10 cellular contexts compared by ENCODE assay signal in genomic region chr11:126348806-126349582, GRCh38. TPM values are rescaled to one million over a fixed set of nuclear protein-coding genes. Genes with fewer than 3 reads are reported as not detected.
DNase-seq lines count a peak whose midpoint lies in the region; ATAC-seq and TF ChIP-seq lines count a peak whose summit lies in the region.
"Had no signal": no experiment of that assay in that cellular context is flagged by ENCODE, and none has a peak within 500 bp of the region (broad histone marks: within the 10 kb centered on the region; RNA-seq: fewer than 3 reads in every experiment).

No MANE protein-coding gene starts in this region.

- DNase-seq in CD8-positive, alpha-beta T cell = no peak
- DNase-seq in WERI-Rb-1 (no peak), glutamatergic neuron (no peak), ovary (peak in 2 of 5 donors; percentile 45 to 57), body of pancreas (no peak)
- DNase-seq: DMS79 treated with DMSO at 0.1 percent for 48 hours, NCI-H1105 had no signal

- H3K4me3 Mint-ChIP-seq in CD8-positive, alpha-beta T cell = no peak overlapping the region
- H3K4me3 Mint-ChIP-seq in glutamatergic neuron (ENCODE audit: unreplicated experiment) = no peak overlapping the region

- H3K36me3 Mint-ChIP-seq in CD8-positive, alpha-beta T cell = peaks cover 41% of the 10 kb centered on the region
- no peaks in the 10 kb centered on the region for H3K36me3 Mint-ChIP-seq in glutamatergic neuron (ENCODE audit: unreplicated experiment)

- no peaks in the 10 kb centered on the region for H3K27me3 Mint-ChIP-seq in CD8-positive, alpha-beta T cell (ENCODE audit: low read depth)
- H3K27me3 Mint-ChIP-seq in glutamatergic neuron (ENCODE audit: unreplicated experiment) = peaks cover 8% of the 10 kb centered on the region

- H3K4me1 ChIP-seq in CD8-positive, alpha-beta T cell (ENCODE audit: insufficient read depth, low read length) = peaks cover 3% of the 10 kb centered on the region
- H3K4me1 ChIP-seq in ovary (ENCODE audit: insufficient read depth) (peaks cover 60% of the 10 kb centered on the region), body of pancreas (peaks cover 47% of the 10 kb centered on the region)

- H3K9me3 ChIP-seq in CD8-positive, alpha-beta T cell (ENCODE audit: low read length) = no peaks in the 10 kb centered on the region
- H3K9me3 ChIP-seq in WERI-Rb-1 (ENCODE audit: severe bottlenecking) (no peaks in the 10 kb centered on the region), ovary (no peaks in the 10 kb centered on the region), body of pancreas (no peaks in the 10 kb centered on the region)

- intact Hi-C loops in CD8-positive, alpha-beta T cell (cut with DNase I, micrococcal nuclease) = no loop called here
- intact Hi-C loops in ovary (cut with DNase I) (no loop called here), body of pancreas (cut with DNase I) (no loop called here)

- peak overlapping the region; percentile 22 for H3K27ac Mint-ChIP-seq in CD8-positive, alpha-beta T cell
- H3K27ac Mint-ChIP-seq in glutamatergic neuron (ENCODE audit: unreplicated experiment) = peak overlapping the region; percentile 4

- no peak for TF ChIP-seq EP300 in ovary (IDR thresholded peaks at IDR 0.05)

- H3K36me3 ChIP-seq in CD8-positive, alpha-beta T cell (ENCODE audit: insufficient read depth, low read length) = peaks cover 4% of the 10 kb centered on the region
- H3K36me3 ChIP-seq in WERI-Rb-1 (peaks cover 18% of the 10 kb centered on the region), ovary (no peaks in the 10 kb centered on the region), body of pancreas (replicated peaks in 1 of 2; ENCODE audit: insufficient read depth in 1 of 2, low read depth in 2 of 2) (no peaks in the 10 kb centered on the region)

- TF ChIP-seq POLR2A in ovary (IDR thresholded peaks at IDR 0.05) (no peak), body of pancreas (IDR thresholded peaks at IDR 0.05) (no peak)

- no peak for ATAC-seq in CD8-positive, alpha-beta T cell
- ATAC-seq in HG03432 (IDR thresholded peaks at IDR 0.05; ENCODE audit: unreplicated experiment) = no peak
- no peak for ATAC-seq in GM21717 (IDR thresholded peaks at IDR 0.05; ENCODE audit: unreplicated experiment)
- ATAC-seq in body of pancreas = no peak
- no peak for ATAC-seq in GM18519 (IDR thresholded peaks at IDR 0.05; ENCODE audit: low FRiP score, unreplicated experiment)

- no peaks in the 10 kb centered on the region for H3K9me3 Mint-ChIP-seq in CD8-positive, alpha-beta T cell
- peaks cover 4% of the 10 kb centered on the region for H3K9me3 Mint-ChIP-seq in glutamatergic neuron (ENCODE audit: unreplicated experiment)

- no peaks in the 10 kb centered on the region for H3K27me3 ChIP-seq in CD8-positive, alpha-beta T cell (ENCODE audit: insufficient read depth, low read length)
- H3K27me3 ChIP-seq in WERI-Rb-1 (ENCODE audit: insufficient read depth, low read depth, severe bottlenecking) (no peaks in the 10 kb centered on the region), ovary (no peaks in the 10 kb centered on the region), body of pancreas (no peaks in the 10 kb centered on the region)

- no peak for TF ChIP-seq CTCF in CD8-positive, alpha-beta T cell (IDR thresholded peaks at IDR 0.05)
- TF ChIP-seq CTCF in WERI-Rb-1 (IDR thresholded peaks at IDR 0.05; ENCODE audit: low read depth, low read length) = no peak
- TF ChIP-seq CTCF in glutamatergic neuron (IDR thresholded peaks at IDR 0.05; ENCODE audit: partially characterized antibody, unreplicated experiment) = no peak
- TF ChIP-seq CTCF in ovary (IDR thresholded peaks at IDR 0.05) = no peak
- TF ChIP-seq CTCF in body of pancreas (IDR thresholded peaks at IDR 0.05) = no peak

- CTCF ChIA-PET in CD8-positive, alpha-beta T cell (lab: Charles Lee) = no interaction called here

- 41 to 50% (median 43%) methylated on average over 8 of the region's 8 CpGs for WGBS in ovary, 3 donors
- WGBS in body of pancreas, 2 donors = 70 to 80% methylated on average over 8 of the region's 8 CpGs

- H3K27ac ChIP-seq in CD8-positive, alpha-beta T cell (ENCODE audit: low read depth, low read length) = no peak overlapping the region
- H3K27ac ChIP-seq in WERI-Rb-1 = peak overlapping the region; percentile 14; the same call in 1 of the 2 replicates
- H3K27ac ChIP-seq in ovary = peak overlapping the region; percentile 21 to 81
- H3K27ac ChIP-seq in body of pancreas = peak overlapping the region in 1 of 4 donors; percentile 22

- POLR2A ChIA-PET in CD8-positive, alpha-beta T cell (lab: Charles Lee) = no interaction called here

- H3K4me3 ChIP-seq in CD8-positive, alpha-beta T cell (ENCODE audit: low read depth, low read length) = no peak overlapping the region
- no peak overlapping the region for H3K4me3 ChIP-seq in WERI-Rb-1 (ENCODE audit: low read depth, low read length)
- H3K4me3 ChIP-seq in ovary = no peak overlapping the region
- no peak overlapping the region for H3K4me3 ChIP-seq in body of pancreas

- peaks cover 10% of the 10 kb centered on the region for H3K4me1 Mint-ChIP-seq in CD8-positive, alpha-beta T cell (ENCODE audit: low read depth)
- peaks cover 26% of the 10 kb centered on the region for H3K4me1 Mint-ChIP-seq in glutamatergic neuron (ENCODE audit: low read depth, unreplicated experiment)

RNA-seq across cellular contexts. Expression of gene ST3GAL4, which starts 6.5 kb away (rescaled TPM):
- total RNA-seq in CD8-positive, alpha-beta T cell = 1 to 10 TPM; 2.8 to 3.7 TPM
- total RNA-seq in glutamatergic neuron (ENCODE audit: unreplicated experiment) (10.4 TPM), ovary (100 to 1,000 TPM in 4 of 7 donors, 10 to 100 TPM in 3; 75.8 to 300 (median 135) TPM), body of pancreas (10 to 100 TPM in 1 of 2 donors, 1 to 10 TPM in 1; 7.5 to 14.8 TPM)
- polyA plus RNA-seq in ovary = 100 to 1,000 TPM; 117 to 120 TPM

RNA-seq across cellular contexts. Expression of gene DCPS, which starts 45.1 kb away (rescaled TPM):
- 1 to 10 TPM; 7.3 to 7.5 TPM for total RNA-seq in CD8-positive, alpha-beta T cell
- total RNA-seq in glutamatergic neuron (ENCODE audit: unreplicated experiment) = 7.2 TPM
- total RNA-seq in ovary = 10 to 100 TPM in 6 of 7 donors, 1 to 10 TPM in 1; 6.6 to 17.2 (median 13.5) TPM
- 10 to 100 TPM; 12.4 to 17.2 TPM for polyA plus RNA-seq in ovary
- 10 to 100 TPM in 1 of 2 donors, 1 to 10 TPM in 1; 3.0 to 17.9 TPM for total RNA-seq in body of pancreas
